ENCODE assay signal across 43 cellular contexts in the genomic region with DNA sequence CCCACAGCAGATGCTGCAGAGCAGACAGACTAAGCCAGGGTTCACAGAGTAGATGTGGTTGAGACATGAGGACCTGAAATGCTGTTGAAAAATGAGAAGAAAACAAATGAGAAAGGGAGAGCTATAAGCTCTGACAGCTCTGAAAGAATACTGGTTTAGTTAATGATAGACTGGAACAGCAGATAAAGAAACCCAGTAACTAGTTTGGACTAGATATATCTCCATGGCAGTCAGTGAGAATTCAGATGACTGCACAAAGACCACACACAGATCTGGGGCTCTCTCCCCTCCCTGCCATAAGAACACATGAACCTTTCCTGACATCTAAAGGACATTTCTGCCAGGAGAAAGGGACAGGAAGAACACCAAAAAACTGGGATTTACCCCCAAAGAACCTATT. TPM values are rescaled to one million over a fixed set of nuclear protein-coding genes. Genes with fewer than 3 reads are reported as not detected.
"Had no signal": no experiment of that assay in that cellular context is flagged by ENCODE, and none has a peak within 500 bp of the region (broad histone marks: within the 10 kb centered on the region; RNA-seq: fewer than 3 reads in every experiment).

No MANE protein-coding gene starts in this region.

- H3K4me1 ChIP-seq: pancreas, right atrium auricular region, upper lobe of left lung, vagina had no signal

- H3K4me2 ChIP-seq: smooth muscle cell had no signal

- H3K27me3 ChIP-seq: brain microvascular endothelial cell, dorsolateral prefrontal cortex, gastroesophageal sphincter, pancreas, right atrium auricular region, upper lobe of left lung, vagina had no signal

- H3K36me3 ChIP-seq: brain microvascular endothelial cell, gastroesophageal sphincter, pancreas, right atrium auricular region, upper lobe of left lung, vagina had no signal

- H3K4me1 Mint-ChIP-seq: activated CD4-positive, alpha-beta memory T cell treated with anti-CD3 and anti-CD28 coated beads, Interleukin-2, amount 10 ng/mL, durations not matched to agents 7 days and 5 days; activated CD4-positive, alpha-beta T cell treated with anti-CD3 and anti-CD28 coated beads, Interleukin-2, amount 10 ng/mL, durations not matched to agents 7 days and 5 days; activated naive CD4-positive, alpha-beta T cell treated with anti-CD3 and anti-CD28 coated beads, Interleukin-2, amount 10 ng/mL, durations not matched to agents 7 days and 5 days; activated naive CD8-positive, alpha-beta T cell treated with anti-CD3 and anti-CD28 coated beads, Interleukin-2, amount 10 ng/mL, durations not matched to agents 7 days and 5 days; naive B cell; nephron progenitor cell; stimulated activated memory B cell treated with anti-CD40 and anti-IgM and Interleukin-4, amounts not matched to agents 10 μg/mL and 1 μg/mL and 100 μg/mL, for 72 hours; stimulated activated naive CD8-positive, alpha-beta T cell treated with anti-CD3 and anti-CD28 coated beads, Interleukin-15, amount 100 ng/mL, for 72 hours; WTC11 had no signal

- H3K27ac ChIP-seq: brain microvascular endothelial cell, coronary artery, dorsolateral prefrontal cortex, gastroesophageal sphincter, pancreas, right atrium auricular region, upper lobe of left lung, vagina had no signal

- H3K36me3 Mint-ChIP-seq: activated naive CD4-positive, alpha-beta T cell treated with anti-CD3 and anti-CD28 coated beads, Interleukin-2, amount 10 ng/mL, durations not matched to agents 7 days and 5 days; activated naive CD8-positive, alpha-beta T cell treated with anti-CD3 and anti-CD28 coated beads, Interleukin-2, amount 10 ng/mL, durations not matched to agents 7 days and 5 days; naive B cell; stimulated activated memory B cell treated with anti-CD40 and anti-IgM and Interleukin-4, amounts not matched to agents 10 μg/mL and 1 μg/mL and 100 μg/mL, for 72 hours; WTC11 had no signal

- H3K4me3 ChIP-seq: coronary artery, dorsolateral prefrontal cortex, gastroesophageal sphincter, pancreas, right atrium auricular region, smooth muscle cell, upper lobe of left lung, vagina had no signal

- H3K4me3 Mint-ChIP-seq: activated CD4-positive, alpha-beta memory T cell treated with anti-CD3 and anti-CD28 coated beads, Interleukin-2, amount 10 ng/mL, durations not matched to agents 7 days and 5 days; activated CD4-positive, alpha-beta T cell treated with anti-CD3 and anti-CD28 coated beads, Interleukin-2, amount 10 ng/mL, durations not matched to agents 7 days and 5 days; activated naive CD4-positive, alpha-beta T cell treated with anti-CD3 and anti-CD28 coated beads, Interleukin-2, amount 10 ng/mL, durations not matched to agents 7 days and 5 days; activated naive CD8-positive, alpha-beta T cell treated with anti-CD3 and anti-CD28 coated beads, Interleukin-2, amount 10 ng/mL, durations not matched to agents 7 days and 5 days; activated T-cell treated with anti-CD3 and anti-CD28 coated beads, Interleukin-2, amount 50 U/mL, for 24 hours; effector memory CD8-positive, alpha-beta T cell; naive B cell; nephron progenitor cell; stimulated activated memory B cell treated with anti-CD40 and anti-IgM and Interleukin-4, amounts not matched to agents 10 μg/mL and 1 μg/mL and 100 μg/mL, for 72 hours; stimulated activated naive CD8-positive, alpha-beta T cell treated with anti-CD3 and anti-CD28 coated beads, Interleukin-15, amount 100 ng/mL, for 72 hours; WTC11 had no signal

- FAIRE-seq: astrocyte, keratinocyte, pancreas had no signal

- H3K27ac Mint-ChIP-seq: activated CD4-positive, alpha-beta memory T cell treated with anti-CD3 and anti-CD28 coated beads, Interleukin-2, amount 10 ng/mL, durations not matched to agents 7 days and 5 days; activated CD4-positive, alpha-beta T cell treated with anti-CD3 and anti-CD28 coated beads, Interleukin-2, amount 10 ng/mL, durations not matched to agents 7 days and 5 days; activated naive CD4-positive, alpha-beta T cell treated with anti-CD3 and anti-CD28 coated beads, Interleukin-2, amount 10 ng/mL, durations not matched to agents 7 days and 5 days; activated naive CD8-positive, alpha-beta T cell treated with anti-CD3 and anti-CD28 coated beads, Interleukin-2, amount 10 ng/mL, durations not matched to agents 7 days and 5 days; activated T-cell treated with anti-CD3 and anti-CD28 coated beads, Interleukin-2, amount 50 U/mL, for 24 hours; effector memory CD8-positive, alpha-beta T cell; nephron progenitor cell; stimulated activated memory B cell treated with anti-CD40 and anti-IgM and Interleukin-4, amounts not matched to agents 10 μg/mL and 1 μg/mL and 100 μg/mL, for 72 hours; stimulated activated naive CD8-positive, alpha-beta T cell treated with anti-CD3 and anti-CD28 coated beads, Interleukin-15, amount 100 ng/mL, for 72 hours; WTC11 had no signal

- ATAC-seq: effector memory CD8-positive, alpha-beta T cell; gastroesophageal sphincter; left cardiac atrium; left ventricle myocardium superior; pancreas; stimulated activated memory B cell treated with anti-CD40 and anti-IgM and Interleukin-4, amounts not matched to agents 10 μg/mL and 1 μg/mL and 100 μg/mL, for 72 hours; stimulated activated naive CD8-positive, alpha-beta T cell treated with anti-CD3 and anti-CD28 coated beads, Interleukin-15, amount 100 ng/mL, for 72 hours; WTC11 had no signal

- DNase-seq: activated CD4-positive, alpha-beta memory T cell treated with anti-CD3 and anti-CD28 coated beads, Interleukin-2, amount 10 ng/mL, durations not matched to agents 7 days and 5 days; activated CD4-positive, alpha-beta T cell treated with anti-CD3 and anti-CD28 coated beads for 1 hour; activated CD4-positive, alpha-beta T cell treated with anti-CD3 and anti-CD28 coated beads, Interleukin-2, amount 10 ng/mL, durations not matched to agents 7 days and 5 days; activated CD8-positive, alpha-beta memory T cell treated with anti-CD3 and anti-CD28 coated beads, Interleukin-2, amount 50 U/mL, for 48 hours; activated gamma-delta T cell; activated naive CD4-positive, alpha-beta T cell treated with anti-CD3 and anti-CD28 coated beads, Interleukin-2, amount 10 ng/mL, durations not matched to agents 7 days and 5 days; activated naive CD8-positive, alpha-beta T cell treated with anti-CD3 and anti-CD28 coated beads, Interleukin-2, amount 10 ng/mL, durations not matched to agents 7 days and 5 days; activated T-cell treated with anti-CD3 and anti-CD28 coated beads, Interleukin-2, amount 50 U/mL, for 24 hours; amniotic stem cell; brain microvascular endothelial cell; dorsolateral prefrontal cortex; effector memory CD8-positive, alpha-beta T cell; head of caudate nucleus; hippocampal formation; left cardiac atrium; left ventricle myocardium superior; naive B cell; nephron progenitor cell; nucleus accumbens; pancreas; stimulated activated CD4-positive, alpha-beta T cell treated with anti-CD3 and anti-CD28 coated beads, Interleukin-1b, Interleukin-23, amount 100 ng/mL, for 48 hours; stimulated activated CD4-positive, alpha-beta T cell treated with anti-CD3 and anti-CD28 coated beads, Interleukin-4, amount 100 ng/mL, for 4 hours; stimulated activated CD8-positive, alpha-beta memory T cell treated with anti-CD3 and anti-CD28 coated beads, Interleukin-4, amount 100 ng/mL, for 48 hours; stimulated activated naive CD8-positive, alpha-beta T cell treated with anti-CD3 and anti-CD28 coated beads, Interleukin-15, amount 100 ng/mL, for 72 hours; substantia nigra; upper lobe of left lung had no signal

- H3K27me3 Mint-ChIP-seq: activated CD4-positive, alpha-beta memory T cell treated with anti-CD3 and anti-CD28 coated beads, Interleukin-2, amount 10 ng/mL, durations not matched to agents 7 days and 5 days; activated CD4-positive, alpha-beta T cell treated with anti-CD3 and anti-CD28 coated beads, Interleukin-2, amount 10 ng/mL, durations not matched to agents 7 days and 5 days; activated naive CD4-positive, alpha-beta T cell treated with anti-CD3 and anti-CD28 coated beads, Interleukin-2, amount 10 ng/mL, durations not matched to agents 7 days and 5 days; activated naive CD8-positive, alpha-beta T cell treated with anti-CD3 and anti-CD28 coated beads, Interleukin-2, amount 10 ng/mL, durations not matched to agents 7 days and 5 days; activated T-cell treated with anti-CD3 and anti-CD28 coated beads, Interleukin-2, amount 50 U/mL, for 24 hours; effector memory CD8-positive, alpha-beta T cell; naive B cell had no signal

- H3K9me3 ChIP-seq: gastroesophageal sphincter, pancreas, right atrium auricular region, upper lobe of left lung, vagina had no signal

- H3K9me3 Mint-ChIP-seq: activated CD4-positive, alpha-beta memory T cell treated with anti-CD3 and anti-CD28 coated beads, Interleukin-2, amount 10 ng/mL, durations not matched to agents 7 days and 5 days; activated CD4-positive, alpha-beta T cell treated with anti-CD3 and anti-CD28 coated beads, Interleukin-2, amount 10 ng/mL, durations not matched to agents 7 days and 5 days; activated naive CD4-positive, alpha-beta T cell treated with anti-CD3 and anti-CD28 coated beads, Interleukin-2, amount 10 ng/mL, durations not matched to agents 7 days and 5 days; activated naive CD8-positive, alpha-beta T cell treated with anti-CD3 and anti-CD28 coated beads, Interleukin-2, amount 10 ng/mL, durations not matched to agents 7 days and 5 days; activated T-cell treated with anti-CD3 and anti-CD28 coated beads, Interleukin-2, amount 50 U/mL, for 24 hours; naive B cell; nephron progenitor cell; stimulated activated memory B cell treated with anti-CD40 and anti-IgM and Interleukin-4, amounts not matched to agents 10 μg/mL and 1 μg/mL and 100 μg/mL, for 72 hours; stimulated activated naive CD8-positive, alpha-beta T cell treated with anti-CD3 and anti-CD28 coated beads, Interleukin-15, amount 100 ng/mL, for 72 hours; WTC11 had no signal

RNA-seq across cellular contexts. Expression of a gene that starts 8.2 kb away (rescaled TPM):
- total RNA-seq: activated CD4-positive, alpha-beta memory T cell treated with anti-CD3 and anti-CD28 coated beads, Interleukin-2, amount 10 ng/mL, durations not matched to agents 7 days and 5 days; activated CD4-positive, alpha-beta T cell treated with anti-CD3 and anti-CD28 coated beads, Interleukin-2, amount 10 ng/mL, durations not matched to agents 7 days and 5 days; activated naive CD8-positive, alpha-beta T cell treated with anti-CD3 and anti-CD28 coated beads, Interleukin-2, amount 10 ng/mL, durations not matched to agents 7 days and 5 days; astrocyte; cardiac septum; cerebellum; fibroblast of lung; fibroblast of villous mesenchyme; gastroesophageal sphincter; left cardiac atrium; left ventricle myocardium superior; lung microvascular endothelial cell; mesenteric fat pad; pancreas; pulmonary artery endothelial cell; right atrium auricular region; smooth muscle cell; upper lobe of left lung; vagina; WTC11 had no signal
- polyA plus RNA-seq: esophagus, fibroblast of lung, keratinocyte, pancreas, smooth muscle cell had no signal
